Comparison of ENCODE assay signal across 8 cellular contexts in the genomic region with DNA sequence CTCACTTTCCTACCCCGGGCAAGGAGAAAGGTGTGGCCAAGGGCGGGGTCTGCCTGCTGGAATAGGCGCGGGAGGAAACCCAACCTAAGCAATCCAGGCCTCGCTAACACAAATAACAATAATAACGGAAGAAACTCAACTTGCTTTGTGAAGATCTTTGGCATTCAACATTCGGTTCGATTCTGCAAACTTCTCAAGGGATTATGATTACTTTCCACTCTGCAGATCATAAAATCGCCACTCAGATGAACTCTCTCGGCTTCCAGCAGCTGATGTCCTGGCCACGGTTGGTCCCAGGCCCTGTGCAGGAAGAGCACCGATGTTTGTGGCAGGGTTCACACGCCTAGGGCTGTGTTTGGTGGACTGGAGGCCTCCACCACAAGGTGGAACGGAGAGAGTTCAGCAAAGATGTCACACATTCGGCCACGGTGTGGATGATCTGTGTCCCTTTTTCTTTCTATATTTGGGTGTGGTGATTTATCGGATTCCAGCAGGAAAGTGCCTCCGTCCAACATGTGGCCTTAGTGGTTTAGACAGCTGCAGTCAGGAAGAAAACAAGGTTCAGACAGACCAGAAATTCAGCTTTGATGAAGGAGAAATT. TPM values are rescaled to one million over a fixed set of nuclear protein-coding genes. Genes with fewer than 3 reads are reported as not detected.
A peak's percentile ranks its signal among the peaks of the same experiment; 100 is the strongest.
DNase-seq lines count a peak whose midpoint lies in the region; ATAC-seq and TF ChIP-seq lines count a peak whose summit lies in the region.

No MANE protein-coding gene starts in this region.

- peaks cover 50% of the 10 kb centered on the region for H3K27me3 Mint-ChIP-seq in activated CD4-positive, alpha-beta T cell treated with anti-CD3 and anti-CD28 coated beads, Interleukin-2, amount 10 ng/mL, durations not matched to agents 24 days and 14 days
- peaks cover 1% of the 10 kb centered on the region for H3K27me3 Mint-ChIP-seq in activated naive CD8-positive, alpha-beta T cell

- DNase-seq in activated CD4-positive, alpha-beta T cell treated with anti-CD3 and anti-CD28 coated beads, Interleukin-2, amount 10 ng/mL, durations not matched to agents 24 days and 14 days = peak; percentile 64
- no peak for DNase-seq in activated CD4-positive, alpha-beta T cell treated with anti-CD3 and anti-CD28 coated beads, Interleukin-2, amount 50 U/mL, for 1 hour
- DNase-seq in left lung (no peak), omental fat pad (ENCODE audit: low spot score) (no peak), NCI-H226 (no peak), HUDEP-2 (lab: John Stamatoyannopoulos, UW; ENCODE audit: unreplicated experiment in 76 of 76) (no peak)

- TF ChIP-seq CTCF in left lung (IDR thresholded peaks at IDR 0.05) (no peak), omental fat pad (IDR thresholded peaks at IDR 0.05) (no peak)

- peaks cover 26% of the 10 kb centered on the region for H3K4me1 Mint-ChIP-seq in activated CD4-positive, alpha-beta T cell treated with anti-CD3 and anti-CD28 coated beads, Interleukin-2, amount 10 ng/mL, durations not matched to agents 24 days and 14 days
- peaks cover 18% of the 10 kb centered on the region for H3K4me1 Mint-ChIP-seq in activated naive CD8-positive, alpha-beta T cell (ENCODE audit: low read depth)

- peak overlapping the region; percentile 75 for H3K4me3 Mint-ChIP-seq in activated CD4-positive, alpha-beta T cell treated with anti-CD3 and anti-CD28 coated beads, Interleukin-2, amount 10 ng/mL, durations not matched to agents 24 days and 14 days
- peak overlapping the region; percentile 79 for H3K4me3 Mint-ChIP-seq in activated naive CD8-positive, alpha-beta T cell

- H3K36me3 Mint-ChIP-seq in activated CD4-positive, alpha-beta T cell treated with anti-CD3 and anti-CD28 coated beads, Interleukin-2, amount 10 ng/mL, durations not matched to agents 24 days and 14 days (ENCODE audit: low read depth) = no peaks in the 10 kb centered on the region
- no peaks in the 10 kb centered on the region for H3K36me3 Mint-ChIP-seq in activated naive CD8-positive, alpha-beta T cell

- H3K9me3 ChIP-seq in left lung = no peaks in the 10 kb centered on the region

- intact Hi-C loops in activated CD4-positive, alpha-beta T cell treated with anti-CD3 and anti-CD28 coated beads, Interleukin-2, amount 10 ng/mL, durations not matched to agents 24 days and 14 days (cut with micrococcal nuclease) = loop anchor here (10.0 kb wide), 1 partner anchor 77 kb away; no protein-coding TSS in a partner anchor
- intact Hi-C loops in left lung (cut with DNase I) = no loop called here

- H3K4me1 ChIP-seq in left lung = peaks cover 3 to 5% of the 10 kb centered on the region in 2 donors

- H3K36me3 ChIP-seq in left lung = no peaks in the 10 kb centered on the region

- H3K27ac Mint-ChIP-seq in activated CD4-positive, alpha-beta T cell treated with anti-CD3 and anti-CD28 coated beads, Interleukin-2, amount 10 ng/mL, durations not matched to agents 24 days and 14 days = peak overlapping the region; percentile 69
- no peak overlapping the region for H3K27ac Mint-ChIP-seq in activated naive CD8-positive, alpha-beta T cell

- H3K27me3 ChIP-seq in left lung = peaks cover 37 to 66% of the 10 kb centered on the region in 2 donors

- H3K9me3 Mint-ChIP-seq in activated CD4-positive, alpha-beta T cell treated with anti-CD3 and anti-CD28 coated beads, Interleukin-2, amount 10 ng/mL, durations not matched to agents 24 days and 14 days = no peaks in the 10 kb centered on the region
- H3K9me3 Mint-ChIP-seq in activated naive CD8-positive, alpha-beta T cell (ENCODE audit: low read depth) = no peaks in the 10 kb centered on the region

- H3K27ac ChIP-seq in left lung (no peak overlapping the region), temporal lobe (ENCODE audit: low read depth, low read length) (peak overlapping the region; percentile 27)

- ATAC-seq in left lung (no peak), omental fat pad (ENCODE audit: low FRiP score) (no peak)

- peak overlapping the region; percentile 38 to 41 for H3K4me3 ChIP-seq in left lung

RNA-seq across cellular contexts. Expression of a gene that starts 0.4 kb away (rescaled TPM):
- 2.2 and 2.3 TPM in 2 replicates for total RNA-seq in activated CD4-positive, alpha-beta T cell treated with anti-CD3 and anti-CD28 coated beads, Interleukin-2, amount 10 ng/mL, durations not matched to agents 24 days and 14 days
- total RNA-seq in left lung (10 to 100 TPM; 12.0 to 19.9 TPM), temporal lobe (10.1 TPM), omental fat pad (1 to 10 TPM in 2 of 4 donors, under 1 TPM in 2; 0.25 to 2.0 (median 1.1) TPM)
